ENCODE assay signal across 1 cellular context in the genomic region with DNA sequence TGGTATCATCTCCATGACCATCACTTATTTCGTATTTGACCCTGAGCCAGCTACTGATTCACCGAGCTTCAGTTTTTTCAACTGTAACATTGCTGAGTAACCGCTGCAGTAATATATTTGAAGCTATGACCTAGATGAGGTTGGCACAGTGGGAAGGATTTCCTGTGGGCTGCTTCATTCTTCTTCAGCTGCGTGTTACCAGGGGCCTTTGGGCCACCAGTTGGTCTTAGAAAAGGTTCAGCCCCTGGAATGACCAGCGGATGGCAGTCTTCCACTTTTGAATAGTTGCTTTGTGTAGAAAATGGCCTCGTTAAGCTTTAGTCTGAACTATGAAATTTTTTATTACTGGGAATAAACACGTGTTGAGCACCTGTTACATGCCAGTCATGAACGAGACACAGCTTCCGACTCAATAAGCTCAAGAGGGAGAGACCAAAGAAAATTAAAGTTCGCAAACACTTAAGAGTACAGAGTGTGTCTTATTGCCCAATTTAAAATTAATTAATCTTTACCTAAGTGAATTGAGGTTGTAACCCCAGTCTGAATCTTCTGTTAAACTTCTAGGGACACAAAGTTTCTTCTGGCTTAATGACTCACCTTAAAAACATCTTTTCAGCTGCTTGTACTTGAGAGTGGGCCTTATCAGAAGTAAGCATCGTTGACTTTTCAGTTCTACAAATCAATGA.
TF ChIP-seq lines count a peak whose summit lies in the region.

No MANE protein-coding gene starts in this region.

TF ChIP-seq in SK-N-SH, 30 proteins besides CTCF, POLR2A, EP300 and RAD21 (continued from another document):
- TF ChIP-seq, protein P1, sequence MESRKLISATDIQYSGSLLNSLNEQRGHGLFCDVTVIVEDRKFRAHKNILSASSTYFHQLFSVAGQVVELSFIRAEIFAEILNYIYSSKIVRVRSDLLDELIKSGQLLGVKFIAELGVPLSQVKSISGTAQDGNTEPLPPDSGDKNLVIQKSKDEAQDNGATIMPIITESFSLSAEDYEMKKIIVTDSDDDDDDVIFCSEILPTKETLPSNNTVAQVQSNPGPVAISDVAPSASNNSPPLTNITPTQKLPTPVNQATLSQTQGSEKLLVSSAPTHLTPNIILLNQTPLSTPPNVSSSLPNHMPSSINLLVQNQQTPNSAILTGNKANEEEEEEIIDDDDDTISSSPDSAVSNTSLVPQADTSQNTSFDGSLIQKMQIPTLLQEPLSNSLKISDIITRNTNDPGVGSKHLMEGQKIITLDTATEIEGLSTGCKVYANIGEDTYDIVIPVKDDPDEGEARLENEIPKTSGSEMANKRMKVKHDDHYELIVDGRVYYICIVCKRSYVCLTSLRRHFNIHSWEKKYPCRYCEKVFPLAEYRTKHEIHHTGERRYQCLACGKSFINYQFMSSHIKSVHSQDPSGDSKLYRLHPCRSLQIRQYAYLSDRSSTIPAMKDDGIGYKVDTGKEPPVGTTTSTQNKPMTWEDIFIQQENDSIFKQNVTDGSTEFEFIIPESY (IDR thresholded peaks at IDR 0.05; ENCODE audit: borderline replicate concordance, low read depth): 0 out of 2 replicates have a peak, but pooled peaks have one; percentile 27
- TF ChIP-seq MEF2A (IDR thresholded peaks at IDR 0.05; ENCODE audit: borderline replicate concordance, low read depth) (peak; percentile 63; the same call in 1 of the 2 replicates), TCF12 (IDR thresholded peaks at IDR 0.05) (peak; percentile 80), RFX5 (IDR thresholded peaks at IDR 0.05; ENCODE audit: low read length) (no peak), YY1 (IDR thresholded peaks at IDR 0.05; ENCODE audit: low read depth) (no peak), RXRA (IDR thresholded peaks at IDR 0.05; ENCODE audit: borderline replicate concordance, low read depth) (peak; percentile 80), NFIC (IDR thresholded peaks at IDR 0.05; ENCODE audit: borderline replicate concordance) (peak; percentile 93), CHD2 (IDR thresholded peaks at IDR 0.05; ENCODE audit: low read length, partially characterized antibody) (no peak), JUND (IDR thresholded peaks at IDR 0.05) (peak; percentile 72), GATA2 (CRISPR knock-in tag; IDR thresholded peaks at IDR 0.05) (no peak), RCOR1 (IDR thresholded peaks at IDR 0.05; ENCODE audit: low read length) (no peak), TEAD4 (IDR thresholded peaks at IDR 0.05; ENCODE audit: borderline replicate concordance, insufficient read depth) (peak; percentile 68), GABPA (IDR thresholded peaks at IDR 0.05; ENCODE audit: low read depth) (no peak), ELF1 (IDR thresholded peaks at IDR 0.05) (no peak)
- TF ChIP-seq, protein P2, sequence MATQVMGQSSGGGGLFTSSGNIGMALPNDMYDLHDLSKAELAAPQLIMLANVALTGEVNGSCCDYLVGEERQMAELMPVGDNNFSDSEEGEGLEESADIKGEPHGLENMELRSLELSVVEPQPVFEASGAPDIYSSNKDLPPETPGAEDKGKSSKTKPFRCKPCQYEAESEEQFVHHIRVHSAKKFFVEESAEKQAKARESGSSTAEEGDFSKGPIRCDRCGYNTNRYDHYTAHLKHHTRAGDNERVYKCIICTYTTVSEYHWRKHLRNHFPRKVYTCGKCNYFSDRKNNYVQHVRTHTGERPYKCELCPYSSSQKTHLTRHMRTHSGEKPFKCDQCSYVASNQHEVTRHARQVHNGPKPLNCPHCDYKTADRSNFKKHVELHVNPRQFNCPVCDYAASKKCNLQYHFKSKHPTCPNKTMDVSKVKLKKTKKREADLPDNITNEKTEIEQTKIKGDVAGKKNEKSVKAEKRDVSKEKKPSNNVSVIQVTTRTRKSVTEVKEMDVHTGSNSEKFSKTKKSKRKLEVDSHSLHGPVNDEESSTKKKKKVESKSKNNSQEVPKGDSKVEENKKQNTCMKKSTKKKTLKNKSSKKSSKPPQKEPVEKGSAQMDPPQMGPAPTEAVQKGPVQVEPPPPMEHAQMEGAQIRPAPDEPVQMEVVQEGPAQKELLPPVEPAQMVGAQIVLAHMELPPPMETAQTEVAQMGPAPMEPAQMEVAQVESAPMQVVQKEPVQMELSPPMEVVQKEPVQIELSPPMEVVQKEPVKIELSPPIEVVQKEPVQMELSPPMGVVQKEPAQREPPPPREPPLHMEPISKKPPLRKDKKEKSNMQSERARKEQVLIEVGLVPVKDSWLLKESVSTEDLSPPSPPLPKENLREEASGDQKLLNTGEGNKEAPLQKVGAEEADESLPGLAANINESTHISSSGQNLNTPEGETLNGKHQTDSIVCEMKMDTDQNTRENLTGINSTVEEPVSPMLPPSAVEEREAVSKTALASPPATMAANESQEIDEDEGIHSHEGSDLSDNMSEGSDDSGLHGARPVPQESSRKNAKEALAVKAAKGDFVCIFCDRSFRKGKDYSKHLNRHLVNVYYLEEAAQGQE (IDR thresholded peaks at IDR 0.05; ENCODE audit: low read depth, low read length): no peak
- TF ChIP-seq, protein P3, sequence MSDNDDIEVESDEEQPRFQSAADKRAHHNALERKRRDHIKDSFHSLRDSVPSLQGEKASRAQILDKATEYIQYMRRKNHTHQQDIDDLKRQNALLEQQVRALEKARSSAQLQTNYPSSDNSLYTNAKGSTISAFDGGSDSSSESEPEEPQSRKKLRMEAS (IDR thresholded peaks at IDR 0.05; ENCODE audit: low read depth): peak; percentile 64; the same call in 1 of the 2 replicates
- TF ChIP-seq, protein P4, sequence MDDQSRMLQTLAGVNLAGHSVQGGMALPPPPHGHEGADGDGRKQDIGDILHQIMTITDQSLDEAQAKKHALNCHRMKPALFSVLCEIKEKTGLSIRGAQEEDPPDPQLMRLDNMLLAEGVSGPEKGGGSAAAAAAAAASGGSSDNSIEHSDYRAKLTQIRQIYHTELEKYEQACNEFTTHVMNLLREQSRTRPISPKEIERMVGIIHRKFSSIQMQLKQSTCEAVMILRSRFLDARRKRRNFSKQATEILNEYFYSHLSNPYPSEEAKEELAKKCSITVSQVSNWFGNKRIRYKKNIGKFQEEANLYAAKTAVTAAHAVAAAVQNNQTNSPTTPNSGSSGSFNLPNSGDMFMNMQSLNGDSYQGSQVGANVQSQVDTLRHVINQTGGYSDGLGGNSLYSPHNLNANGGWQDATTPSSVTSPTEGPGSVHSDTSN (IDR thresholded peaks at IDR 0.05): peak; percentile 63
